In the genomic region with DNA sequence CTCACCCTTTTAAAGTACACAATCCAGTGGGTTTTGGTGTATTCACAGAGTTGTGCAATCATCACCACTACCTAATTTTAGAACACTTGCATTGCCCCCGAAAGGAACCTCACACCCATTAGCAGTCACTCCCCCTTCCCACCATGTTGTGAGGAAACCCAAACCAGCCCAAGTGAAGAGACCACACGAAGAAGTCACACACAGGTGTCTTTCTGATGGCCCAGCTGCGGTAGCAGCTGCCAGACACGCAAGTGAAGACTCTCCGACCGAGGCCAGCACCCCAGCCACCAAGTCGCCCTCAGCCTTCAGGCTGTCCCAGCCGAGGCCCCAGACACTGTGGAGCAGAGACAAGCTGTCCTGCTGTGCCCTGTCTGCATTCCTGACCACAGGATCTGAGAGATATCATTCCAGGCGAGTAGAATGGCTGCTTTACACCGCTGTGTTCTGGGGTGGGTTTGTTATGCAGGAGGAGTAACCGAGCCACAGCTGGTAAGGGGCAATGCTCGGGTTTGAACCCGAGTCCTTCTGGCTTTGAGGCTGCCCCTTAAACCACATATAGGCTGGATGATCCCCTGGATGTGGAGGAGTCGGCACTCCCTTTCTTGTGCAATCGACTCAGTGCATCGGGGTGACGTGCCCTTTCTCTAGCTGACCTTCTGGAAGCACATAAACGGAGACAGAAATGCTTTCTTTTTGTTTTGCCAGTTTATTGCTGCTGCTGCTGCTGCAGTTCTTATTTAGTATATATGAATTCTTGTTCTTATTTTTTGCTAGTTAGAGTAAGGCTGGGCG, we compare ENCODE assay signal across 8 cellular contexts. TPM values are rescaled to one million over a fixed set of nuclear protein-coding genes. Genes with fewer than 3 reads are reported as not detected.
A peak's percentile ranks its signal among the peaks of the same experiment; 100 is the strongest.
DNase-seq lines count a peak whose midpoint lies in the region; ATAC-seq and TF ChIP-seq lines count a peak whose summit lies in the region.

No MANE protein-coding gene starts in this region.

- peak; percentile 85 for ATAC-seq in GM21447 (IDR thresholded peaks at IDR 0.05; ENCODE audit: unreplicated experiment)

- H3K27ac ChIP-seq in HUES6 (ENCODE audit: low read depth, low read length) (peak overlapping the region; percentile 20; the same call in 1 of the 2 replicates), adrenal gland (peak overlapping the region; percentile 71 to 97 (median 92)), mesodermal cell (ENCODE audit: low read depth, low read length, severe bottlenecking) (peak overlapping the region; percentile 62)

- WGBS in adrenal gland, 4 donors = 14 to 21% (median 18%) methylated on average over 10 to 19 of the region's 19 CpGs
- 13 to 34% methylated on average over 9 to 13 of the region's 19 CpGs for WGBS in mesodermal cell (ENCODE audit: insufficient coverage in 2 of 2), 2 experiments

- intact Hi-C loops in adrenal gland (cut with DNase I) = loop anchor here in 1 of 2 donors (10.0 kb wide), 1 partner anchor 46 kb away; no protein-coding TSS in a partner anchor

- H3K4me1 ChIP-seq in HUES6 (ENCODE audit: control insufficient read depth, insufficient read depth, low read length) (peaks cover 23% of the 10 kb centered on the region), adrenal gland (replicated peaks in 1 of 2) (peaks cover 13 to 14% of the 10 kb centered on the region in 2 donors), mesodermal cell (ENCODE audit: control insufficient read depth, insufficient read depth, low read length, poor library complexity, severe bottlenecking) (peaks cover 30% of the 10 kb centered on the region)

- H3K4me3 ChIP-seq in HUES6 (ENCODE audit: low read depth, low read length) (peak overlapping the region; percentile 16; the same call in 1 of the 2 replicates), adrenal gland (peak overlapping the region in 1 of 4 donors; percentile 28), mesodermal cell (ENCODE audit: extremely low read depth, insufficient read depth, low read length, poor library complexity, severe bottlenecking) (no peak overlapping the region)

- TF ChIP-seq CTCF in GM10266 (IDR thresholded peaks at IDR 0.05; ENCODE audit: control insufficient read depth, insufficient read depth, low read depth, missing control alignments) (no peak), adrenal gland (IDR thresholded peaks at IDR 0.05) (no peak)

- H3K9ac ChIP-seq in HUES6 (ENCODE audit: low read length) = peak overlapping the region; percentile 50

- H3K36me3 ChIP-seq in HUES6 (ENCODE audit: control insufficient read depth, insufficient read depth, low read length) (no peaks in the 10 kb centered on the region), adrenal gland (replicated peaks in 1 of 2) (no peaks in the 10 kb centered on the region), mesodermal cell (ENCODE audit: control insufficient read depth, insufficient read depth, low read length) (no peaks in the 10 kb centered on the region)

- H3K9me3 ChIP-seq in HUES6 (ENCODE audit: control insufficient read depth, insufficient read depth, low read depth, low read length) (no peaks in the 10 kb centered on the region), adrenal gland (replicated peaks in 1 of 3) (no peaks in the 10 kb centered on the region), mesodermal cell (ENCODE audit: control insufficient read depth, low read length) (no peaks in the 10 kb centered on the region)

- H3K27me3 ChIP-seq in HUES6 (ENCODE audit: control insufficient read depth, insufficient read depth, low read length) (no peaks in the 10 kb centered on the region), adrenal gland (no peaks in the 10 kb centered on the region)

- peak in 1 of 2 donors; percentile 47 for TF ChIP-seq POLR2A in adrenal gland (IDR thresholded peaks at IDR 0.05)

- DNase-seq in GM10266 (ENCODE audit: extremely low spot score) (peak; percentile 44), adrenal gland (peak; percentile 62 to 89 (median 83)), NCI-H82 treated with DMSO at 0.1 percent for 48 hours (lab: John Stamatoyannopoulos, UW; ENCODE audit: unreplicated experiment) (no peak), 8988T (no peak), cortex of kidney (lab: John Stamatoyannopoulos, UW) (no peak)

RNA-seq across cellular contexts. Expression of a gene that starts 59.0 kb away (rescaled TPM):
- 10 to 100 TPM; 31.0 to 49.2 (median 36.3) TPM for total RNA-seq in adrenal gland
- polyA plus RNA-seq in adrenal gland = 10 to 100 TPM; 17.0 to 49.0 (median 24.5) TPM
- polyA plus RNA-seq in mesodermal cell (2013, experiment 1 of 2) = 43.3 TPM
- polyA plus RNA-seq in mesodermal cell (2013, experiment 2 of 2) = 40.9 TPM

Comparison
In these comparisons a context has a peak if more than half of its experiments do, and no peak if none do; other contexts are left out.
1. DNase-seq: peak in GM10266 (single experiment) and adrenal gland (7 of 7); none in NCI-H82 treated with DMSO at 0.1 percent for 48 hours (single experiment), 8988T (single experiment) and cortex of kidney (single experiment).
2. H3K27ac ChIP-seq: peak in every context shown above with its lines; median percentile 92 in adrenal gland; 62 in mesodermal cell; 20 in HUES6.